ENCODE assay signal across 9 cellular contexts in the genomic region with DNA sequence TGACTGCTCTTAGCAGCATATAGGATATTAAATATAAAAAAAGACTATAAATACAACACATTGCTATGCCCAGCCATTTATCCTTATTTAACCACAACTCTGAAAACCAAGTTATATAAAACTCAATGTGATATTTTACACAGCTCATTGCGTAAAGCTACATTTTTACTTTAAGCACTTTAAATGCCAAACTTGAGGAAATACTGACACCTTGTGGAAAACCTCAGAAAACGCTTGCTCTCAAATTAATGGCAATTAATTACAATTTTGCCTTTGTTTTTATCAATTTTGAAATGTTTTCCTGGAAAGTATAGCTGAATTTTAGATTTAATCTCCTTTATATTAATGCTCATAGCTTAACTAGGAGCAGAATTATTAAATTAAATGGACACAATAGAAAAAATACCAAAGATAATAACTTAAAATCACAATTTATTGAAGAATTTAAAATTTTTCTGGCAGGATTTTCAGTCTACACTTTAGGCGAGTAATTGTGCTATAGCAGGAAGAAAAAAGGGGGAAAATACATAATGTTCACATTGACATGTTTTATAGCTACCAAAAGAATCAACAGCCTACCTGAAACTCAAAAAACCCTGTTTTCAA. TPM values are rescaled to one million over a fixed set of nuclear protein-coding genes. Genes with fewer than 3 reads are reported as not detected.
A peak's percentile ranks its signal among the peaks of the same experiment; 100 is the strongest.
DNase-seq lines count a peak whose midpoint lies in the region; ATAC-seq and TF ChIP-seq lines count a peak whose summit lies in the region.
"Had no signal": no experiment of that assay in that cellular context is flagged by ENCODE, and none has a peak within 500 bp of the region (broad histone marks: within the 10 kb centered on the region; RNA-seq: fewer than 3 reads in every experiment).

No MANE protein-coding gene starts in this region.

- POLR2A ChIA-PET in CD8-positive, alpha-beta memory T cell (lab: Charles Lee) = no interaction called here

- H3K9me3 ChIP-seq in heart right ventricle (no peaks in the 10 kb centered on the region), tibial nerve (no peaks in the 10 kb centered on the region)
- no peaks in the 10 kb centered on the region for H3K9me3 ChIP-seq in CD8-positive, alpha-beta memory T cell (ENCODE audit: low read length)

- no peaks in the 10 kb centered on the region for H3K27me3 ChIP-seq in heart right ventricle
- H3K27me3 ChIP-seq in tibial nerve = no peaks in the 10 kb centered on the region
- H3K27me3 ChIP-seq in CD8-positive, alpha-beta memory T cell (ENCODE audit: insufficient read depth, low read length, poor library complexity, severe bottlenecking) = no peaks in the 10 kb centered on the region

- TF ChIP-seq EP300 in tibial nerve (IDR thresholded peaks at IDR 0.05) = no peak

- no peak overlapping the region for H3K27ac ChIP-seq in heart right ventricle
- no peak overlapping the region for H3K27ac ChIP-seq in tibial nerve
- no peak overlapping the region for H3K27ac ChIP-seq in CD8-positive, alpha-beta memory T cell (ENCODE audit: low read depth, low read length)

- peak in 8 of 9 donors; percentile 34 to 78 (median 70) for TF ChIP-seq CTCF in heart right ventricle (IDR thresholded peaks at IDR 0.05)
- peak; percentile 25 to 51 (median 29) for TF ChIP-seq CTCF in tibial nerve (IDR thresholded peaks at IDR 0.05)

- no peak overlapping the region for H3K4me3 Mint-ChIP-seq in CD8-positive, alpha-beta memory T cell
- H3K4me3 Mint-ChIP-seq: activated naive CD4-positive, alpha-beta T cell treated with anti-CD3 and anti-CD28 coated beads, Interleukin-2, amount 50 U/mL, for 24 hours had no signal

- WGBS in heart right ventricle, 2 donors = 52 to 55% methylated on average over 3 of the region's 3 CpGs
- WGBS in tibial nerve, 2 donors = 61 to 64% methylated on average over 3 of the region's 3 CpGs

- H3K36me3 ChIP-seq in heart right ventricle (peaks cover 0 to 100% (median 47%) of the 10 kb centered on the region in 9 donors), tibial nerve (peaks cover 2 to 91% (median 5%) of the 10 kb centered on the region in 3 donors)
- H3K36me3 ChIP-seq in CD8-positive, alpha-beta memory T cell (ENCODE audit: insufficient read depth, low read length) = peaks cover 51% of the 10 kb centered on the region

- H3K4me1 Mint-ChIP-seq in CD8-positive, alpha-beta memory T cell = peaks cover 0 to 4% (median 0%) of the 10 kb centered on the region in 3 donors
- H3K4me1 Mint-ChIP-seq: activated naive CD4-positive, alpha-beta T cell treated with anti-CD3 and anti-CD28 coated beads, Interleukin-2, amount 50 U/mL, for 24 hours had no signal

- no peaks in the 10 kb centered on the region for H3K27me3 Mint-ChIP-seq in CD8-positive, alpha-beta memory T cell
- H3K27me3 Mint-ChIP-seq: activated naive CD4-positive, alpha-beta T cell treated with anti-CD3 and anti-CD28 coated beads, Interleukin-2, amount 50 U/mL, for 24 hours had no signal

- H3K9me3 Mint-ChIP-seq in CD8-positive, alpha-beta memory T cell = no peaks in the 10 kb centered on the region
- H3K9me3 Mint-ChIP-seq: activated naive CD4-positive, alpha-beta T cell treated with anti-CD3 and anti-CD28 coated beads, Interleukin-2, amount 50 U/mL, for 24 hours had no signal

- no peak for ATAC-seq in heart right ventricle

- DNase-seq in heart right ventricle (no peak), cardiac septum (ENCODE audit: low spot score) (no peak), RPMI7951 (ENCODE audit: low read depth) (peak; percentile 19), glomerular endothelial cell (ENCODE audit: extremely low read depth, low read depth, low spot score) (peak; percentile 18), tibial nerve (ENCODE audit: low spot score in 2 of 2) (no peak), posterior vena cava (ENCODE audit: low spot score) (no peak), NCI-H1105 (lab: John Stamatoyannopoulos, UW) (no peak)
- no peak for DNase-seq in CD8-positive, alpha-beta memory T cell

- no peaks in the 10 kb centered on the region for H3K4me1 ChIP-seq in heart right ventricle
- no peaks in the 10 kb centered on the region for H3K4me1 ChIP-seq in tibial nerve
- no peaks in the 10 kb centered on the region for H3K4me1 ChIP-seq in CD8-positive, alpha-beta memory T cell (ENCODE audit: insufficient read depth, low read length)

- intact Hi-C loops in heart right ventricle (cut with DNase I) (loop anchor here in 2 of 10 donors (5.0 to 10.0 kb wide), 2 partner anchors 446 to 1928 kb away; no protein-coding TSS in a partner anchor), cardiac septum (cut with DNase I) (loop anchor here (2.0 to 10.0 kb wide), 2 partner anchors 296 to 1928 kb away; a partner anchor contains a TSS), posterior vena cava (cut with DNase I) (loop anchor here (10.0 kb wide), 2 partner anchors 134 to 1926 kb away; no protein-coding TSS in a partner anchor)

- H3K36me3 Mint-ChIP-seq in CD8-positive, alpha-beta memory T cell = peaks cover 18 to 87% (median 28%) of the 10 kb centered on the region in 3 donors

- H3K27ac Mint-ChIP-seq in CD8-positive, alpha-beta memory T cell = no peak overlapping the region
- H3K27ac Mint-ChIP-seq: activated naive CD4-positive, alpha-beta T cell treated with anti-CD3 and anti-CD28 coated beads, Interleukin-2, amount 50 U/mL, for 24 hours had no signal

- no peak for TF ChIP-seq POLR2A in tibial nerve (IDR thresholded peaks at IDR 0.05)

- CTCF ChIA-PET in CD8-positive, alpha-beta memory T cell (lab: Charles Lee) = no interaction called here

- H3K4me3 ChIP-seq in heart right ventricle = no peak overlapping the region
- no peak overlapping the region for H3K4me3 ChIP-seq in tibial nerve
- H3K4me3 ChIP-seq in CD8-positive, alpha-beta memory T cell (ENCODE audit: low read length) = no peak overlapping the region

RNA-seq across cellular contexts. Expression of a gene that starts 25.2 kb away (rescaled TPM):
- total RNA-seq in heart right ventricle (under 1 TPM in 4 of 10 donors, not detected in 6; 0.41 to 0.98 (median 0.68) TPM), cardiac septum (not detected), glomerular endothelial cell (not detected in 2 replicates), tibial nerve (not detected), posterior vena cava (under 1 TPM in 1 of 2 donors, not detected in 1; 0.43 TPM)
- polyA plus RNA-seq in heart right ventricle = under 1 TPM in 1 of 2 donors, not detected in 1; 0.16 TPM
- total RNA-seq in RPMI7951 (2014; rRNA removed; shearing (Covaris generic)) = not detected in 2 replicates
- under 1 TPM; 0.53 to 0.96 TPM for total RNA-seq in CD8-positive, alpha-beta memory T cell
- polyA plus RNA-seq in CD8-positive, alpha-beta memory T cell = not detected

RNA-seq across cellular contexts. Expression of a gene that starts 51.9 kb away (rescaled TPM):
- 100 to 1,000 TPM in 3 of 10 donors, 10 to 100 TPM in 7; 70.2 to 113 (median 84.4) TPM for total RNA-seq in heart right ventricle
- 10 to 100 TPM; 25.7 to 45.0 TPM for polyA plus RNA-seq in heart right ventricle
- 77.5 TPM for total RNA-seq in cardiac septum
- total RNA-seq in RPMI7951 (2014; rRNA removed; shearing (Covaris generic)) = 63.8 and 92.0 TPM in 2 replicates
- total RNA-seq in glomerular endothelial cell = 76.1 and 76.3 TPM in 2 replicates
- total RNA-seq in tibial nerve = 10 to 100 TPM; 53.3 to 78.9 (median 64.3) TPM
- 100 to 1,000 TPM in 1 of 2 donors, 10 to 100 TPM in 1; 90.0 to 117 TPM for total RNA-seq in posterior vena cava
- total RNA-seq in CD8-positive, alpha-beta memory T cell = 100 to 1,000 TPM; 163 to 171 TPM
- polyA plus RNA-seq in CD8-positive, alpha-beta memory T cell = 94.7 TPM

Comparison
In these comparisons a context has a peak if more than half of its experiments do, and no peak if none do; other contexts are left out.
1. DNase-seq: peak in RPMI7951 (single experiment) and glomerular endothelial cell (single experiment); none in heart right ventricle (0 of 2), cardiac septum (single experiment), tibial nerve (0 of 2), posterior vena cava (single experiment), NCI-H1105 (single experiment) and CD8-positive, alpha-beta memory T cell (0 of 5).